Comparison of ENCODE assay signal across 9 cellular contexts in genomic region chr17:75826561-75827290, GRCh38. TPM values are rescaled to one million over a fixed set of nuclear protein-coding genes. Genes with fewer than 3 reads are reported as not detected.
A peak's percentile ranks its signal among the peaks of the same experiment; 100 is the strongest.
DNase-seq lines count a peak whose midpoint lies in the region; ATAC-seq and TF ChIP-seq lines count a peak whose summit lies in the region.
"Had no signal": no experiment of that assay in that cellular context is flagged by ENCODE, and none has a peak within 500 bp of the region (broad histone marks: within the 10 kb centered on the region; RNA-seq: fewer than 3 reads in every experiment).

No MANE protein-coding gene starts in this region.

- H3K4me3 Mint-ChIP-seq in Calu3 (ENCODE audit: low read depth, unreplicated experiment) = no peak overlapping the region
- H3K4me3 Mint-ChIP-seq: stimulated activated naive CD8-positive, alpha-beta T cell treated with anti-CD3 and anti-CD28 coated beads, Interleukin-15, Interleukin-2, amounts not matched to agents 100 ng/mL and 50 ng/mL, for 24 hours had no signal

- H3K4me3 ChIP-seq in Peyer's patch = no peak overlapping the region
- H3K4me3 ChIP-seq in esophagus muscularis mucosa = no peak overlapping the region
- no peak overlapping the region for H3K4me3 ChIP-seq in prostate gland
- H3K4me3 ChIP-seq in mucosa of descending colon = no peak overlapping the region

- no peak for ATAC-seq in HG03097 (IDR thresholded peaks at IDR 0.05; ENCODE audit: low FRiP score, unreplicated experiment)
- no peak for ATAC-seq in mucosa of descending colon
- no peak for ATAC-seq in GM19035 (IDR thresholded peaks at IDR 0.05; ENCODE audit: unreplicated experiment)

- H3K9me3 ChIP-seq in Peyer's patch (no peaks in the 10 kb centered on the region), esophagus muscularis mucosa (no peaks in the 10 kb centered on the region), prostate gland (no peaks in the 10 kb centered on the region), mucosa of descending colon (no peaks in the 10 kb centered on the region)

- 62% methylated on average over 10 of the region's 13 CpGs for WGBS in esophagus muscularis mucosa
- 59% methylated on average over 13 of the region's 13 CpGs for WGBS in prostate gland

- CTCF ChIA-PET in Calu3 (lab: Charles Lee) = interaction anchor here (0.5 to 1.2 kb wide), 3 partner anchors 17 to 216 kb away, joined by 3 to 7 read pairs (median 3); no protein-coding TSS in a partner anchor

- peaks cover 68% of the 10 kb centered on the region for H3K36me3 Mint-ChIP-seq in Calu3 (ENCODE audit: insufficient read depth, unreplicated experiment)

- H3K9me3 Mint-ChIP-seq in Calu3 (ENCODE audit: low read depth, unreplicated experiment) = no peaks in the 10 kb centered on the region
- H3K9me3 Mint-ChIP-seq: stimulated activated naive CD8-positive, alpha-beta T cell treated with anti-CD3 and anti-CD28 coated beads, Interleukin-15, Interleukin-2, amounts not matched to agents 100 ng/mL and 50 ng/mL, for 24 hours had no signal

- intact Hi-C loops in Calu3 (cut with micrococcal nuclease; ENCODE audit: unreplicated experiment) (no loop called here), esophagus muscularis mucosa (cut with DNase I) (loop anchor here (10.0 kb wide), 1 partner anchor 62 kb away; the partner anchor contains the start of gene GALK1), prostate gland (cut with DNase I) (no loop called here), mucosa of descending colon (cut with DNase I, micrococcal nuclease) (no loop called here)

- H3K27ac ChIP-seq in Peyer's patch (peak overlapping the region; percentile 32 to 79 (median 64)), esophagus muscularis mucosa (replicated peaks in 1 of 4) (peak overlapping the region; percentile 73 to 84 (median 78)), prostate gland (peak overlapping the region; percentile 73 to 76)

- H3K4me1 ChIP-seq in Peyer's patch = peaks cover 0 to 25% (median 7%) of the 10 kb centered on the region in 4 donors
- H3K4me1 ChIP-seq in esophagus muscularis mucosa = peaks cover 26 to 45% (median 34%) of the 10 kb centered on the region in 4 donors
- peaks cover 7% of the 10 kb centered on the region for H3K4me1 ChIP-seq in prostate gland (replicated peaks)
- peaks cover 12% of the 10 kb centered on the region for H3K4me1 ChIP-seq in mucosa of descending colon (ENCODE audit: low read depth)

- H3K36me3 ChIP-seq in Peyer's patch (peaks cover 0 to 43% (median 0%) of the 10 kb centered on the region in 3 donors), esophagus muscularis mucosa (peaks cover 0 to 78% (median 55%) of the 10 kb centered on the region in 4 donors), prostate gland (no peaks in the 10 kb centered on the region), mucosa of descending colon (ENCODE audit: low read depth) (no peaks in the 10 kb centered on the region)

- no peaks in the 10 kb centered on the region for H3K27me3 ChIP-seq in Peyer's patch
- no peaks in the 10 kb centered on the region for H3K27me3 ChIP-seq in esophagus muscularis mucosa
- no peaks in the 10 kb centered on the region for H3K27me3 ChIP-seq in prostate gland (replicated peaks; ENCODE audit: insufficient read depth)

- BruUV-seq in Calu3 (replicated peaks; lab: Mats Ljungman, UMichigan) = no TSS peak

- no peaks in the 10 kb centered on the region for H3K27me3 Mint-ChIP-seq in Calu3 (ENCODE audit: unreplicated experiment)
- H3K27me3 Mint-ChIP-seq: stimulated activated naive CD8-positive, alpha-beta T cell treated with anti-CD3 and anti-CD28 coated beads, Interleukin-15, Interleukin-2, amounts not matched to agents 100 ng/mL and 50 ng/mL, for 24 hours had no signal

- TF ChIP-seq POLR2A in Peyer's patch (IDR thresholded peaks at IDR 0.05) (no peak), esophagus muscularis mucosa (IDR thresholded peaks at IDR 0.05; ENCODE audit: low read depth) (no peak), prostate gland (IDR thresholded peaks at IDR 0.05) (no peak)

- DNase-seq in Calu3 (no peak), Peyer's patch (no peak), esophagus muscularis mucosa (ENCODE audit: extremely low spot score) (no peak), prostate gland (ENCODE audit: low spot score) (no peak), NCI-H146 (lab: John Stamatoyannopoulos, UW) (no peak), mucosa of descending colon (no peak)

- peaks cover 6% of the 10 kb centered on the region for H3K4me1 Mint-ChIP-seq in Calu3 (ENCODE audit: low read depth, unreplicated experiment)

- H3K27ac Mint-ChIP-seq in Calu3 (ENCODE audit: unreplicated experiment) = peak overlapping the region; percentile 33
- H3K27ac Mint-ChIP-seq: stimulated activated naive CD8-positive, alpha-beta T cell treated with anti-CD3 and anti-CD28 coated beads, Interleukin-15, Interleukin-2, amounts not matched to agents 100 ng/mL and 50 ng/mL, for 24 hours had no signal

- TF ChIP-seq CTCF in Calu3 (IDR thresholded peaks at IDR 0.05; ENCODE audit: unreplicated experiment) (no peak), Peyer's patch (IDR thresholded peaks at IDR 0.05) (no peak), esophagus muscularis mucosa (IDR thresholded peaks at IDR 0.05) (no peak), prostate gland (IDR thresholded peaks at IDR 0.05) (no peak), mucosa of descending colon (IDR thresholded peaks at IDR 0.05) (no peak)

- TF ChIP-seq EP300 in esophagus muscularis mucosa (IDR thresholded peaks at IDR 0.05) = no peak

RNA-seq across cellular contexts. Expression of gene UNC13D, which starts 17.5 kb away (rescaled TPM):
- total RNA-seq in Calu3 (2022) = 103 and 104 TPM in 2 replicates
- 10 to 100 TPM in 3 of 4 donors, 1 to 10 TPM in 1; 8.4 to 45.4 (median 22.2) TPM for total RNA-seq in Peyer's patch
- 1 to 10 TPM; 5.9 to 10.0 (median 9.0) TPM for total RNA-seq in esophagus muscularis mucosa
- 10 to 100 TPM in 1 of 2 donors, 1 to 10 TPM in 1; 2.9 to 16.2 TPM for total RNA-seq in prostate gland
- total RNA-seq in mucosa of descending colon = 10 to 100 TPM; 18.4 to 40.2 (median 23.0) TPM

RNA-seq across cellular contexts. Expression of gene WBP2, which starts 28.4 kb away (rescaled TPM):
- total RNA-seq in Calu3 (2022) = 126 and 133 TPM in 2 replicates
- 10 to 100 TPM; 45.4 to 61.4 (median 53.7) TPM for total RNA-seq in Peyer's patch
- 10 to 100 TPM; 48.2 to 95.8 (median 85.2) TPM for total RNA-seq in esophagus muscularis mucosa
- 100 to 1,000 TPM in 1 of 2 donors, 10 to 100 TPM in 1; 88.9 to 125 TPM for total RNA-seq in prostate gland
- total RNA-seq in mucosa of descending colon = 100 to 1,000 TPM in 1 of 3 donors, 10 to 100 TPM in 2; 99.1 to 114 (median 99.8) TPM

RNA-seq across cellular contexts. Expression of gene UNK, which starts 42.1 kb away (rescaled TPM):
- 26.0 and 29.7 TPM in 2 replicates for total RNA-seq in Calu3 (2022)
- 100 to 1,000 TPM in 1 of 4 donors, 10 to 100 TPM in 3; 18.9 to 108 (median 30.6) TPM for total RNA-seq in Peyer's patch
- 10 to 100 TPM; 18.0 to 23.7 (median 20.0) TPM for total RNA-seq in esophagus muscularis mucosa
- 10 to 100 TPM; 68.9 to 72.5 TPM for total RNA-seq in prostate gland
- total RNA-seq in mucosa of descending colon = 10 to 100 TPM; 24.5 to 27.5 (median 25.7) TPM

RNA-seq across cellular contexts. Expression of gene TRIM47, which starts 51.7 kb away (rescaled TPM):
- total RNA-seq in Calu3 (2022) = 51.2 and 54.1 TPM in 2 replicates
- 10 to 100 TPM; 16.5 to 61.4 (median 45.7) TPM for total RNA-seq in Peyer's patch
- 100 to 1,000 TPM in 1 of 4 donors, 10 to 100 TPM in 3; 67.8 to 147 (median 81.9) TPM for total RNA-seq in esophagus muscularis mucosa
- total RNA-seq in prostate gland = 10 to 100 TPM; 21.3 to 62.9 TPM
- total RNA-seq in mucosa of descending colon = 10 to 100 TPM; 44.5 to 77.4 (median 53.4) TPM
